In the genomic region with DNA sequence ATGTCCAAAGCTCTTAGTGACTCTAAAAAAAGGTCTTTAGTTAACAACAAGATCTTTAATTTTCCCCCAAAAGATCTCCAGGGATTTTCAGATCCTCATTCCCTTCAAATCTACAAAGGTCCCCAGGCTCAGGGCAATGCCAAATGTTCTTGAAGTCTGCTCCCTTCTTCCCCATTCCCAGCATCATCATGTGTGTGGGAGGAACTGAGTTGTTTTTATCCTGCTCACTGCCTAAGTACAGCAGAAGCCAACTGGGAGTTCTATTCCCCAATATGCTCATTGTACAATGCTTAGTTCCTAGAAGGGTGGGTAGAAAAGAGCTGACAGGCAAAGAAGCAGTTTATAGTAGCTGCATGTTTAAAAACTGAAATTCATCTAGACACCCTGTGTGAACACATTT, we compare ENCODE assay signal across 29 cellular contexts.
DNase-seq lines count a peak whose midpoint lies in the region; ATAC-seq and TF ChIP-seq lines count a peak whose summit lies in the region.
"Had no signal": no experiment of that assay in that cellular context is flagged by ENCODE, and none has a peak within 500 bp of the region (broad histone marks: within the 10 kb centered on the region; RNA-seq: fewer than 3 reads in every experiment).

No MANE protein-coding gene starts in this region.

- no peaks in the 10 kb centered on the region for H3K36me3 ChIP-seq in vagina
- H3K36me3 ChIP-seq: HAP-1, transverse colon had no signal

- TF ChIP-seq CTCF in glutamatergic neuron (IDR thresholded peaks at IDR 0.05; ENCODE audit: partially characterized antibody, unreplicated experiment): no peak
- no peak for TF ChIP-seq CTCF in nephron (IDR thresholded peaks at IDR 0.05; ENCODE audit: unreplicated experiment in 3 of 3)
- TF ChIP-seq CTCF in vagina (IDR thresholded peaks at IDR 0.05): no peak

- H3K9me3 Mint-ChIP-seq in glutamatergic neuron (ENCODE audit: unreplicated experiment) (peaks cover 4% of the 10 kb centered on the region), nephron (no peaks in the 10 kb centered on the region)
- H3K9me3 Mint-ChIP-seq: activated CD4-positive, alpha-beta T cell treated with anti-CD3 and anti-CD28 coated beads, Interleukin-2, amount 10 ng/mL, durations not matched to agents 24 days and 14 days; activated naive CD8-positive, alpha-beta T cell treated with anti-CD3 and anti-CD28 coated beads, Interleukin-2, amount 50 U/mL, for 24 hours; IgD-negative memory B cell; memory B cell; T-cell had no signal

- H3K9me3 ChIP-seq in vagina: no peaks in the 10 kb centered on the region
- H3K9me3 ChIP-seq: BLaER1 treated with 17β-estradiol and CSF1 and Interleukin-3, amounts not matched to agents 10 nM and 100 nM; HAP-1; transverse colon had no signal

- no peaks in the 10 kb centered on the region for H3K4me1 ChIP-seq in vagina
- H3K4me1 ChIP-seq: HAP-1, transverse colon had no signal

- H3K4me1 Mint-ChIP-seq in glutamatergic neuron (ENCODE audit: low read depth, unreplicated experiment): peaks cover 7% of the 10 kb centered on the region
- peaks cover 26% of the 10 kb centered on the region for H3K4me1 Mint-ChIP-seq in nephron
- H3K4me1 Mint-ChIP-seq: activated CD4-positive, alpha-beta T cell treated with anti-CD3 and anti-CD28 coated beads, Interleukin-2, amount 10 ng/mL, durations not matched to agents 24 days and 14 days; activated naive CD8-positive, alpha-beta T cell treated with anti-CD3 and anti-CD28 coated beads, Interleukin-2, amount 50 U/mL, for 24 hours; IgD-negative memory B cell; memory B cell; T-cell had no signal

- no peak for TF ChIP-seq POLR2A in vagina (IDR thresholded peaks at IDR 0.05)

- no peaks in the 10 kb centered on the region for H3K36me3 Mint-ChIP-seq in glutamatergic neuron (ENCODE audit: unreplicated experiment)
- no peaks in the 10 kb centered on the region for H3K36me3 Mint-ChIP-seq in nephron (ENCODE audit: low read depth)

- intact Hi-C loops in vagina (cut with DNase I): no loop called here

- DNase-seq in DMS 273 (lab: John Stamatoyannopoulos, UW; ENCODE audit: unreplicated experiment) (peak; percentile 24), DMS 273 treated with DMSO at 0.1 percent for 48 hours (lab: John Stamatoyannopoulos, UW) (no peak), glutamatergic neuron (no peak), vagina (ENCODE audit: extremely low spot score in 2 of 2) (no peak), COR-L47 (lab: John Stamatoyannopoulos, UW) (no peak), HT-29 (ENCODE audit: low spot score) (no peak)
- DNase-seq: activated CD4-positive, alpha-beta T cell treated with anti-CD3 and anti-CD28 coated beads, Interleukin-2, amount 10 ng/mL, durations not matched to agents 24 days and 14 days; activated effector memory CD4-positive, alpha-beta T cell treated with Interleukin-2 at 50 U/mL for 16 hours; activated naive CD8-positive, alpha-beta T cell treated with anti-CD3 and anti-CD28 coated beads, Interleukin-2, amount 50 U/mL, for 24 hours; central memory CD4-positive, alpha-beta T cell; effector CD4-positive, alpha-beta T cell; GDM1; islet precursor cell; NCI-H1694; NCI-H2227 treated with DMSO at 0.1 percent for 48 hours; NCI-H82; SIG-M5; stimulated activated CD4-positive, alpha-beta T cell treated with anti-CD3 and anti-CD28 coated beads, Interleukin-15, amount 100 ng/mL, for 24 hours; T-cell; transverse colon had no signal

- peak overlapping the region; percentile 10 for H3K27ac ChIP-seq in vagina
- H3K27ac ChIP-seq: 22Rv1; BLaER1 treated with 17β-estradiol and CSF1 and Interleukin-3, amounts not matched to agents 10 nM and 100 nM; transverse colon had no signal

- H3K27me3 Mint-ChIP-seq in glutamatergic neuron (ENCODE audit: unreplicated experiment) (peaks cover 2% of the 10 kb centered on the region), nephron (ENCODE audit: low read depth) (no peaks in the 10 kb centered on the region)
- H3K27me3 Mint-ChIP-seq: activated CD4-positive, alpha-beta T cell treated with anti-CD3 and anti-CD28 coated beads, Interleukin-2, amount 10 ng/mL, durations not matched to agents 24 days and 14 days; activated naive CD8-positive, alpha-beta T cell treated with anti-CD3 and anti-CD28 coated beads, Interleukin-2, amount 50 U/mL, for 24 hours; IgD-negative memory B cell; memory B cell; T-cell had no signal

- H3K27ac Mint-ChIP-seq in glutamatergic neuron (ENCODE audit: unreplicated experiment) (peak overlapping the region; percentile 14), nephron (peak overlapping the region; percentile 72 to 95 (median 77))
- H3K27ac Mint-ChIP-seq: activated CD4-positive, alpha-beta T cell treated with anti-CD3 and anti-CD28 coated beads, Interleukin-2, amount 10 ng/mL, durations not matched to agents 24 days and 14 days; activated naive CD8-positive, alpha-beta T cell treated with anti-CD3 and anti-CD28 coated beads, Interleukin-2, amount 50 U/mL, for 24 hours; IgD-negative memory B cell; memory B cell; T-cell had no signal

- H3K27me3 ChIP-seq in vagina: no peaks in the 10 kb centered on the region
- H3K27me3 ChIP-seq: BLaER1 treated with 17β-estradiol and CSF1 and Interleukin-3, amounts not matched to agents 10 nM and 100 nM; transverse colon had no signal

- ATAC-seq in GM18519 (IDR thresholded peaks at IDR 0.05; ENCODE audit: low FRiP score, unreplicated experiment): no peak
- ATAC-seq: activated naive CD8-positive, alpha-beta T cell treated with anti-CD3 and anti-CD28 coated beads, Interleukin-2, amount 50 U/mL, for 24 hours; esophagus mucosa; GM12878; T-cell had no signal

- no peak overlapping the region for H3K4me3 ChIP-seq in vagina
- H3K4me3 ChIP-seq: BLaER1 treated with 17β-estradiol and CSF1 and Interleukin-3, amounts not matched to agents 10 nM and 100 nM; GM12878; HAP-1; transverse colon had no signal

- H3K4me3 Mint-ChIP-seq in glutamatergic neuron (ENCODE audit: unreplicated experiment) (no peak overlapping the region), nephron (no peak overlapping the region)
- H3K4me3 Mint-ChIP-seq: activated CD4-positive, alpha-beta T cell treated with anti-CD3 and anti-CD28 coated beads, Interleukin-2, amount 10 ng/mL, durations not matched to agents 24 days and 14 days; activated naive CD8-positive, alpha-beta T cell treated with anti-CD3 and anti-CD28 coated beads, Interleukin-2, amount 50 U/mL, for 24 hours; IgD-negative memory B cell; memory B cell; T-cell had no signal
